Comparison of ENCODE assay signal across 8 cellular contexts in the genomic region with DNA sequence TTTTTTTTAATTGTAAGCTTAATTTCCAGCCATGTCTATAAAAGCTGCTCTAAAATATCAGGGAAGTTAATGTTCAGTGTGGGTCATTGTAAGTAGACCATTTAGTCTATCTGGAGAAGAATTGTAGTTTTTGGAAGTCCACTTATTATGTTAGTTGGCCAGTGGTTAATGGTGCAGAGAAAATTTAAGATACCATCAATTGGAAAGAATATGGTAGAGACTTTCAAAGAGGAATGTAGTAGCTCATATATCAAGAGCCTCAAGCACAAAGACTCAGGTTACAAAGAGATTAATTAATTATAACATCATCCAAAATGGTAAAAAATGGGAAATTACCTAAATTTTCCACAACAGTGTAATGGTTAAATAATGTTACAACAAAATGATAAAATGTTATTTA.
"Had no signal": no experiment of that assay in that cellular context is flagged by ENCODE, and none has a peak within 500 bp of the region (broad histone marks: within the 10 kb centered on the region; RNA-seq: fewer than 3 reads in every experiment).

No MANE protein-coding gene starts in this region.

- H3K4me3 Mint-ChIP-seq: GM23338, H9 had no signal

- H2AFZ ChIP-seq: GM23338 had no signal

- H3K4me2 ChIP-seq: GM23338 had no signal

- H3K27ac Mint-ChIP-seq: GM23338, H9 had no signal

- DNase-seq: H9, HCEC 1CT, IMR-90, KBM-7 had no signal

- H3K4me3 ChIP-seq: GM23338 had no signal

- FAIRE-seq: H1, H54, HTR-8/SVneo had no signal

- H3K9me3 Mint-ChIP-seq: GM23338 had no signal

- ATAC-seq: GM23338 had no signal
